In the genomic region with DNA sequence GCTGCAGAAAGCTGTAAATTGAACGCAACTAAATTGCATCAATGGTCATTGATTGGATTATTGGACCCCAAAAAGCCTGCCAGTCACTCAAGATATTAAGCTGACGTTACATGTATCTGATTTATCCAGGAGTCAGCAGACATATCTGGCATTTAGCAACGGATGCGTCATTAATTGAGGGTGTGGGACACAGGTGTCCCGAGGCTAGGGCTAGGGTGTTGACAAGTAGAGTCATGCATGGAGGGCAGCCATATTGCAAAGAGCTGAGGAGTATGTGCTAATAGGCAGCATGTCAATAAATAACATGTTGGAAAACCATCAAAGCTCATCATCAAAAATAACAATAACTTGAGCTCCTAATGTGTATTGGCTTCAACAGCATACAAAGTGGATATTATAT, we compare ENCODE assay signal across 31 cellular contexts.
"Had no signal": no experiment of that assay in that cellular context is flagged by ENCODE, and none has a peak within 500 bp of the region (broad histone marks: within the 10 kb centered on the region; RNA-seq: fewer than 3 reads in every experiment).

No MANE protein-coding gene starts in this region.

- H3K36me3 Mint-ChIP-seq: memory B cell; naive B cell; natural killer cell treated with Interleukin-12 subunit alpha and Interleukin-12 subunit beta and Interleukin-15 and Interleukin-18, amount 100 ng/mL, for 72 hours had no signal

- H3K27ac ChIP-seq: coronary artery, heart right ventricle, lower lobe of right lung, neutrophil, prostate gland, right atrium auricular region, thyroid gland, vagina had no signal

- H3K27ac Mint-ChIP-seq: memory B cell; natural killer cell treated with Interleukin-12 subunit alpha and Interleukin-12 subunit beta and Interleukin-15 and Interleukin-18, amount 100 ng/mL, for 72 hours; stimulated activated naive CD8-positive, alpha-beta T cell treated with anti-CD3 and anti-CD28 coated beads, Interleukin-15, amount 100 ng/mL, for 72 hours had no signal

- ATAC-seq: left colon; left ventricle myocardium superior; lower lobe of right lung; natural killer cell treated with Interleukin-12 subunit alpha and Interleukin-12 subunit beta and Interleukin-15 and Interleukin-18, amount 100 ng/mL, for 72 hours; sciatic nerve; stimulated activated naive CD8-positive, alpha-beta T cell treated with anti-CD3 and anti-CD28 coated beads, Interleukin-15, amount 100 ng/mL, for 72 hours had no signal

- H3K4me3 ChIP-seq: coronary artery, heart right ventricle, lower lobe of right lung, prostate gland, right atrium auricular region, smooth muscle cell, thyroid gland, vagina had no signal

- H3K36me3 ChIP-seq: lower lobe of right lung, neutrophil, prostate gland, thyroid gland, vagina had no signal

- FAIRE-seq: endothelial cell of umbilical vein, islet of Langerhans had no signal

- H3K4me1 Mint-ChIP-seq: memory B cell; naive B cell; neural crest cell; stimulated activated naive CD8-positive, alpha-beta T cell treated with anti-CD3 and anti-CD28 coated beads, Interleukin-15, amount 100 ng/mL, for 72 hours had no signal

- H3K9me3 ChIP-seq: lower lobe of right lung, neutrophil, prostate gland, right atrium auricular region, thyroid gland, vagina had no signal

- H3K4me1 ChIP-seq: heart right ventricle, lower lobe of right lung, prostate gland, right atrium auricular region, thyroid gland, vagina had no signal

- H3K4me3 Mint-ChIP-seq: memory B cell; natural killer cell treated with Interleukin-12 subunit alpha and Interleukin-12 subunit beta and Interleukin-15 and Interleukin-18, amount 100 ng/mL, for 72 hours; neural crest cell; stimulated activated naive CD8-positive, alpha-beta T cell treated with anti-CD3 and anti-CD28 coated beads, Interleukin-15, amount 100 ng/mL, for 72 hours had no signal

- DNase-seq: dermis blood vessel endothelial cell; effector memory CD4-positive, alpha-beta T cell; foreskin melanocyte; glutamatergic neuron; heart right ventricle; hippocampal formation; kidney glomerular epithelial cell; left colon; left ventricle myocardium superior; lower lobe of right lung; naive B cell; stimulated activated CD4-positive, alpha-beta T cell treated with anti-CD3 and anti-CD28 coated beads, Interleukin-12 subunit alpha, Interleukin-12 subunit beta, amount 100 ng/mL, for 4 hours; stimulated activated CD4-positive, alpha-beta T cell treated with anti-CD3 and anti-CD28 coated beads, Interleukin-1b, Interleukin-23, amount 100 ng/mL, for 48 hours; stimulated activated CD4-positive, alpha-beta T cell treated with anti-CD3 and anti-CD28 coated beads, Interleukin-4, amount 100 ng/mL, for 1 hour; stimulated activated CD8-positive, alpha-beta memory T cell treated with anti-CD3 and anti-CD28 coated beads, Interleukin-4, amount 100 ng/mL, for 48 hours; stimulated activated naive CD4-positive, alpha-beta T cell; stimulated activated naive CD8-positive, alpha-beta T cell treated with anti-CD3 and anti-CD28 coated beads, Interleukin-15, amount 100 ng/mL, for 72 hours; thyroid gland; trophoblast cell had no signal

- H3K27me3 ChIP-seq: heart right ventricle, neutrophil, right atrium auricular region, thyroid gland, vagina had no signal

- H3K27me3 Mint-ChIP-seq: stimulated activated naive CD8-positive, alpha-beta T cell treated with anti-CD3 and anti-CD28 coated beads, Interleukin-15, amount 100 ng/mL, for 72 hours had no signal

- H3K9me3 Mint-ChIP-seq: memory B cell; natural killer cell treated with Interleukin-12 subunit alpha and Interleukin-12 subunit beta and Interleukin-15 and Interleukin-18, amount 100 ng/mL, for 72 hours; stimulated activated naive CD8-positive, alpha-beta T cell treated with anti-CD3 and anti-CD28 coated beads, Interleukin-15, amount 100 ng/mL, for 72 hours had no signal
